20 cellular contexts compared by ENCODE assay signal in the genomic region with DNA sequence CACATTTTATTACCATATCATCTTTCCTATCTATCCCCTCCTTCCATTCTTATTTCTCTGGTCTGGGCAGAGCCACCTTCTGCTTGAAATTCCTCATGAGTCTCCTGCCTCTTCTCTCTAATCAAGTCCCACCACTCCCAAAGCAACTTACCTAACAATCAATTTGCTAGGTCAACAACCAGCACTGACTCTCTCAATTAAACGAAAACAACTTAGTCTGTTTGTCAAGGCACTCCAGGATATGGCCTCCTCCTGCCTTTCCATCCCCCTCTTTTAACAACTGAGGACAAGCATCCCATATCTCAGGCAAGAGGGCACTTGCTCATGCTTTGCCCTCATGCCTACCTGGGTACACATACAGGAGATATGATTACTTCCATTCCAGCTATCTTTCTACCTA. TPM values are rescaled to one million over a fixed set of nuclear protein-coding genes. Genes with fewer than 3 reads are reported as not detected.
DNase-seq lines count a peak whose midpoint lies in the region; ATAC-seq and TF ChIP-seq lines count a peak whose summit lies in the region.
"Had no signal": no experiment of that assay in that cellular context is flagged by ENCODE, and none has a peak within 500 bp of the region (broad histone marks: within the 10 kb centered on the region; RNA-seq: fewer than 3 reads in every experiment).

No MANE protein-coding gene starts in this region.

- POLR2A ChIA-PET in activated CD8-positive, alpha-beta T cell treated with anti-CD3 and anti-CD28 coated beads for 36 hours (lab: Charles Lee): no interaction called here

- intact Hi-C loops in activated CD8-positive, alpha-beta T cell treated with anti-CD3 and anti-CD28 coated beads for 36 hours (cut with micrococcal nuclease): no loop called here

- ATAC-seq in HG03521 (IDR thresholded peaks at IDR 0.05; ENCODE audit: unreplicated experiment): no peak
- ATAC-seq in activated CD8-positive, alpha-beta T cell treated with anti-CD3 and anti-CD28 coated beads for 36 hours: no peak
- ATAC-seq: GM12878 had no signal

- TF ChIP-seq CTCF in activated CD8-positive, alpha-beta T cell treated with anti-CD3 and anti-CD28 coated beads for 36 hours (IDR thresholded peaks at IDR 0.05): no peak

- H3K4me3 ChIP-seq in HUES48 (ENCODE audit: low read depth, low read length): no peak overlapping the region
- H3K4me3 ChIP-seq: GM12878, HAP-1 had no signal

- no peaks in the 10 kb centered on the region for H3K36me3 Mint-ChIP-seq in activated T-cell treated with anti-CD3 and anti-CD28 coated beads, Interleukin-2, amount 50 U/mL, for 24 hours (ENCODE audit: low read depth)
- no peaks in the 10 kb centered on the region for H3K36me3 Mint-ChIP-seq in activated CD8-positive, alpha-beta T cell treated with anti-CD3 and anti-CD28 coated beads for 36 hours (ENCODE audit: low read depth)
- H3K36me3 Mint-ChIP-seq: CD4-positive, CD25-positive, alpha-beta regulatory T cell; CD8-positive, alpha-beta memory T cell had no signal

- no peak overlapping the region for H3K27ac Mint-ChIP-seq in activated T-cell treated with anti-CD3 and anti-CD28 coated beads, Interleukin-2, amount 50 U/mL, for 24 hours
- H3K27ac Mint-ChIP-seq in activated CD8-positive, alpha-beta T cell treated with anti-CD3 and anti-CD28 coated beads for 36 hours: no peak overlapping the region
- H3K27ac Mint-ChIP-seq: CD4-positive, CD25-positive, alpha-beta regulatory T cell had no signal

- no peaks in the 10 kb centered on the region for H3K4me1 Mint-ChIP-seq in activated T-cell treated with anti-CD3 and anti-CD28 coated beads, Interleukin-2, amount 50 U/mL, for 24 hours (ENCODE audit: low read depth)
- no peaks in the 10 kb centered on the region for H3K4me1 Mint-ChIP-seq in activated CD8-positive, alpha-beta T cell treated with anti-CD3 and anti-CD28 coated beads for 36 hours (ENCODE audit: low read depth)
- H3K4me1 Mint-ChIP-seq: CD8-positive, alpha-beta memory T cell had no signal

- no peak overlapping the region for H3K4me3 Mint-ChIP-seq in activated T-cell treated with anti-CD3 and anti-CD28 coated beads, Interleukin-2, amount 50 U/mL, for 24 hours
- no peak overlapping the region for H3K4me3 Mint-ChIP-seq in activated CD8-positive, alpha-beta T cell treated with anti-CD3 and anti-CD28 coated beads for 36 hours
- H3K4me3 Mint-ChIP-seq: CD4-positive, CD25-positive, alpha-beta regulatory T cell; CD8-positive, alpha-beta memory T cell had no signal

- no peaks in the 10 kb centered on the region for H3K36me3 ChIP-seq in HUES48 (ENCODE audit: control insufficient read depth, insufficient read depth, low read length)
- H3K36me3 ChIP-seq: BE2C, HAP-1 had no signal

- H3K27me3 ChIP-seq in HUES48 (ENCODE audit: control insufficient read depth, insufficient read depth, low read length): no peaks in the 10 kb centered on the region
- H3K27me3 ChIP-seq: BE2C had no signal

- CTCF ChIA-PET in activated CD8-positive, alpha-beta T cell treated with anti-CD3 and anti-CD28 coated beads for 36 hours (lab: Charles Lee): no interaction called here

- peaks cover 6% of the 10 kb centered on the region for H3K4me1 ChIP-seq in HUES48 (ENCODE audit: control insufficient read depth, insufficient read depth, low read length)
- H3K4me1 ChIP-seq: HAP-1 had no signal

- H3K27ac ChIP-seq in HUES48 (ENCODE audit: low read depth, low read length): peak overlapping the region; percentile 3

- H3K27me3 Mint-ChIP-seq in activated T-cell treated with anti-CD3 and anti-CD28 coated beads, Interleukin-2, amount 50 U/mL, for 24 hours: no peaks in the 10 kb centered on the region
- H3K27me3 Mint-ChIP-seq in activated CD8-positive, alpha-beta T cell treated with anti-CD3 and anti-CD28 coated beads for 36 hours: no peaks in the 10 kb centered on the region
- H3K27me3 Mint-ChIP-seq: CD4-positive, CD25-positive, alpha-beta regulatory T cell; CD8-positive, alpha-beta memory T cell had no signal

- DNase-seq in NCI-H748 treated with DMSO at 0.1 percent for 48 hours (lab: John Stamatoyannopoulos, UW): peak; percentile 23
- peak; percentile 8 for DNase-seq in iPS-NIHi7 (ENCODE audit: extremely low spot score)
- DNase-seq in activated T-cell treated with anti-CD3 and anti-CD28 coated beads, Interleukin-2, amount 50 U/mL, for 24 hours: no peak
- no peak for DNase-seq in activated CD8-positive, alpha-beta T cell treated with anti-CD3 and anti-CD28 coated beads for 36 hours
- DNase-seq: ACHN; BE2C; C1 segment of cervical spinal cord; CD4-positive, CD25-positive, alpha-beta regulatory T cell; CD8-positive, alpha-beta memory T cell; COR-L47; DMS 273 treated with DMSO at 0.1 percent for 48 hours; DMS53; DND-41; EL had no signal

- H3K9me3 Mint-ChIP-seq in activated T-cell treated with anti-CD3 and anti-CD28 coated beads, Interleukin-2, amount 50 U/mL, for 24 hours: peaks cover 15% of the 10 kb centered on the region
- H3K9me3 Mint-ChIP-seq in activated CD8-positive, alpha-beta T cell treated with anti-CD3 and anti-CD28 coated beads for 36 hours: peaks cover 7% of the 10 kb centered on the region

- no peaks in the 10 kb centered on the region for H3K9me3 ChIP-seq in HUES48 (ENCODE audit: control insufficient read depth, insufficient read depth, low read length)
- H3K9me3 ChIP-seq: BE2C, HAP-1 had no signal

- no peak overlapping the region for H3K9ac ChIP-seq in HUES48 (ENCODE audit: low read depth, low read length)

RNA-seq across cellular contexts. Expression of gene HCN1, which starts 47.4 kb away (rescaled TPM):
- not detected for total RNA-seq in activated CD8-positive, alpha-beta T cell treated with anti-CD3 and anti-CD28 coated beads for 36 hours
- total RNA-seq: CD4-positive, CD25-positive, alpha-beta regulatory T cell; CD8-positive, alpha-beta memory T cell; G401; GM12878; HT-29 had no signal

Comparison
In these comparisons a context has a peak if more than half of its experiments do, and no peak if none do; other contexts are left out.
1. DNase-seq: peak in NCI-H748 treated with DMSO at 0.1 percent for 48 hours (single experiment) and iPS-NIHi7 (single experiment); none in activated T-cell treated with anti-CD3 and anti-CD28 coated beads, Interleukin-2, amount 50 U/mL, for 24 hours (single experiment) and activated CD8-positive, alpha-beta T cell treated with anti-CD3 and anti-CD28 coated beads for 36 hours (single experiment).